8 cellular contexts compared by ENCODE assay signal in genomic region chr3:69385723-69386483, GRCh38. TPM values are rescaled to one million over a fixed set of nuclear protein-coding genes. Genes with fewer than 3 reads are reported as not detected.
DNase-seq lines count a peak whose midpoint lies in the region; ATAC-seq and TF ChIP-seq lines count a peak whose summit lies in the region.

FRMD4B (minus strand) TSS chr3:69386088; CDS start chr3:69385989, 99 bp downstream.

- peak within 1 kb of the TSS; percentile 71 for H3K4me3 Mint-ChIP-seq in GM23338

- H3K9me3 Mint-ChIP-seq in GM23338: no peaks in the 10 kb centered on the region

- DNase-seq in Ammon's horn (ENCODE audit: low spot score) (peak; percentile 96), GM23338 (ENCODE audit: low spot score) (peak; percentile 71), UCSD-AML1 (lab: John Stamatoyannopoulos, UW; ENCODE audit: unreplicated experiment) (peak; percentile 76), left lobe of liver (ENCODE audit: low spot score) (peak; percentile 76), DMS114 treated with DMSO at 0.1 percent for 48 hours (lab: John Stamatoyannopoulos, UW; ENCODE audit: unreplicated experiment) (no peak)
- DNase-seq in stimulated activated CD4-positive, alpha-beta T cell treated with anti-CD3 and anti-CD28 coated beads, Interleukin-12 subunit alpha, Interleukin-12 subunit beta, amount 100 ng/mL, for 4 hours: peak; percentile 14

- H3K4me1 ChIP-seq in GM23338 (ENCODE audit: insufficient read depth): peaks cover 22% of the 10 kb centered on the region
- peaks cover 8 to 11% of the 10 kb centered on the region in 2 donors for H3K4me1 ChIP-seq in duodenal mucosa (ENCODE audit: control insufficient read depth in 1 of 2, insufficient read depth in 2 of 2, low read length in 2 of 2)

- H3K27ac Mint-ChIP-seq in GM23338: no peak within 1 kb of the TSS

- no peaks in the 10 kb centered on the region for H3K79me2 ChIP-seq in GM23338 (replicated peaks; ENCODE audit: insufficient read depth)

- H3K36me3 ChIP-seq in GM23338 (ENCODE audit: insufficient read depth) (no peaks in the 10 kb centered on the region), duodenal mucosa (ENCODE audit: control insufficient read depth in 1 of 2, insufficient read depth in 2 of 2, low read length in 2 of 2) (no peaks in the 10 kb centered on the region)

- peaks cover 37% of the 10 kb centered on the region for H3K27me3 ChIP-seq in GM23338 (ENCODE audit: insufficient read depth)
- peaks cover 23 to 39% of the 10 kb centered on the region in 2 donors for H3K27me3 ChIP-seq in duodenal mucosa (ENCODE audit: control insufficient read depth in 1 of 2, insufficient read depth in 2 of 2, low read length in 2 of 2)

- no peaks in the 10 kb centered on the region for H3K9me3 ChIP-seq in duodenal mucosa (ENCODE audit: control insufficient read depth in 1 of 2, low read length in 2 of 2)

- H3K4me2 ChIP-seq in GM23338: peak within 1 kb of the TSS; percentile 94

- peak in 1 of 2 experiments; percentile 44; a peak in 2 of 4 replicates for TF ChIP-seq CTCF in GM23338 (conservative IDR thresholded peaks at IDR 0.05; ENCODE audit: low read depth in 2 of 2)

- H3K4me3 ChIP-seq in GM23338 (peak within 1 kb of the TSS; percentile 69), duodenal mucosa (ENCODE audit: low read depth in 1 of 2, low read length in 2 of 2) (peak within 1 kb of the TSS; percentile 63 to 69)

- H2AFZ ChIP-seq in GM23338: peak within 1 kb of the TSS; percentile 89

- peaks cover 23% of the 10 kb centered on the region for H3K4me1 Mint-ChIP-seq in GM23338

- H3K27ac ChIP-seq in GM23338 (ENCODE audit: low read depth): no peak within 1 kb of the TSS
- H3K27ac ChIP-seq in duodenal mucosa (ENCODE audit: low read depth, low read length): no peak within 1 kb of the TSS

- H4K20me1 ChIP-seq in GM23338 (replicated peaks; ENCODE audit: insufficient read depth): no peaks in the 10 kb centered on the region

- H3K9ac ChIP-seq in duodenal mucosa (ENCODE audit: low read depth in 1 of 2, low read length in 2 of 2): peak within 1 kb of the TSS in 1 of 2 donors; percentile 43

- H3K36me3 Mint-ChIP-seq in GM23338 (ENCODE audit: low read depth): no peaks in the 10 kb centered on the region

- no peaks in the 10 kb centered on the region for H3K9me2 ChIP-seq in GM23338 (ENCODE audit: insufficient read depth)

- H3F3A ChIP-seq in GM23338 (replicated peaks; ENCODE audit: low read depth): no peaks in the 10 kb centered on the region

- ATAC-seq in GM23338: peak; percentile 85
- ATAC-seq in left lobe of liver: peak; percentile 96
- ATAC-seq in GM18520 (IDR thresholded peaks at IDR 0.05; ENCODE audit: unreplicated experiment): no peak

- peaks cover 33% of the 10 kb centered on the region for H3K27me3 Mint-ChIP-seq in GM23338 (ENCODE audit: insufficient read depth, low read depth, poor library complexity)

TF ChIP-seq in GM23338, 12 proteins besides CTCF, POLR2A, EP300 and RAD21 (continues in another document):
- no peak for TF ChIP-seq CREB1 (CRISPR knock-in tag; IDR thresholded peaks at IDR 0.05; ENCODE audit: low read depth)
- no peak for TF ChIP-seq REST (IDR thresholded peaks at IDR 0.05; ENCODE audit: unreplicated experiment)
- TF ChIP-seq JUNB (IDR thresholded peaks at IDR 0.05; ENCODE audit: unreplicated experiment): no peak
- TF ChIP-seq ZNF114 (CRISPR knock-in tag; IDR thresholded peaks at IDR 0.05): no peak
- TF ChIP-seq ZNF331 (CRISPR knock-in tag; IDR thresholded peaks at IDR 0.05; ENCODE audit: low read depth): no peak
- no peak for TF ChIP-seq POLR2AphosphoS5 (IDR thresholded peaks at IDR 0.05; ENCODE audit: low read depth)
- TF ChIP-seq ZNF462 (CRISPR knock-in tag; IDR thresholded peaks at IDR 0.05): no peak
- no peak for TF ChIP-seq NANOG (IDR thresholded peaks at IDR 0.05; ENCODE audit: borderline replicate concordance)
- no peak for TF ChIP-seq EZH2phosphoT487 (IDR thresholded peaks at IDR 0.05; ENCODE audit: unreplicated experiment)

RNA-seq across cellular contexts. Expression of gene FRMD4B, which starts in this region (rescaled TPM):
- 6.4 and 8.6 TPM in 2 replicates for total RNA-seq in GM23338 (2014; rRNA removed; shearing (Covaris generic))
- 12.8 TPM in 2 replicates for polyA plus RNA-seq in GM23338 (2016; fragmentation: Nextera tagmentation; extraction: Ambion mirVana)
- total RNA-seq in left lobe of liver: 12.8 TPM
